28 cellular contexts compared by ENCODE assay signal in the genomic region with DNA sequence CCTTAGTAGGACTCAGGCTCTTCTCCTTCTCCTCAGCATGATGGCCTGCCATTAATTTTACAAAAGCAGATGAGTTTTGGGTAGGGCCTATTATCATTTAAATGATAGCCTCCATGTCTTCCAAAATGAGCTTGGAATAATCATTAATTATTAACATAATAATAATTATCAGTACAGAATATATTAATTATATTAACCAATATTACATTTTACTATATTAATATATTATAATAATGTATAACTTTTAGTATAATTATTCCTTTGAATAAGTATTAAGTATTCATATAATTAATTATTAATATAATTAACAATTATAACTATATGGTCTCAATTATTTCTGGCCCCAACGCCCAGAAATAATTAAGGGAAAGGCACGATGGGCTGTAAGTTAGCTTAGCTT.
"Had no signal": no experiment of that assay in that cellular context is flagged by ENCODE, and none has a peak within 500 bp of the region (broad histone marks: within the 10 kb centered on the region; RNA-seq: fewer than 3 reads in every experiment).

No MANE protein-coding gene starts in this region.

- H3K36me3 Mint-ChIP-seq: naive B cell; neural progenitor cell; stimulated activated naive B cell treated with anti-CD40 and anti-IgM and Interleukin-4, amounts not matched to agents 10 μg/mL and 1 μg/mL and 100 μg/mL, for 72 hours had no signal

- H3K27me3 ChIP-seq: left lung, neural progenitor cell, neutrophil, right atrium auricular region, right lobe of liver, stomach, testis, thyroid gland, transverse colon, upper lobe of left lung, vagina had no signal

- H3K4me1 ChIP-seq: left lung, lower lobe of right lung, neural progenitor cell, right atrium auricular region, right lobe of liver, stomach, testis, thyroid gland, transverse colon, upper lobe of left lung, vagina had no signal

- H3K27ac ChIP-seq: left lung, lower lobe of right lung, neural progenitor cell, neutrophil, right atrium auricular region, right lobe of liver, stomach, testis, thyroid gland, transverse colon, upper lobe of left lung, vagina had no signal

- H3K4me3 Mint-ChIP-seq: mesothelial cell of epicardium; naive B cell; natural killer cell; nephron progenitor cell; neural progenitor cell; stimulated activated naive B cell treated with anti-CD40 and anti-IgM and Interleukin-4, amounts not matched to agents 10 μg/mL and 1 μg/mL and 100 μg/mL, for 72 hours had no signal

- DNase-seq: hippocampal formation; left colon; left lung; lower lobe of right lung; mammary epithelial cell; naive B cell; natural killer cell; nephron progenitor cell; occipital lobe; right lobe of liver; stimulated activated CD4-positive, alpha-beta T cell treated with anti-CD3 and anti-CD28 coated beads, Interleukin-12 subunit alpha, Interleukin-12 subunit beta, amount 100 ng/mL, for 4 hours; stimulated activated CD4-positive, alpha-beta T cell treated with anti-CD3 and anti-CD28 coated beads, Interleukin-15, amount 100 ng/mL, for 24 hours; stimulated activated CD4-positive, alpha-beta T cell treated with anti-CD3 and anti-CD28 coated beads, Interleukin-4, amount 100 ng/mL, for 24 hours; stimulated activated CD8-positive, alpha-beta memory T cell treated with anti-CD3 and anti-CD28 coated beads, Interleukin-4, amount 100 ng/mL, for 48 hours; stimulated activated naive B cell treated with anti-CD40 and anti-IgM and Interleukin-4, amounts not matched to agents 10 μg/mL and 1 μg/mL and 100 μg/mL, for 72 hours; stomach; thyroid gland; transverse colon; upper lobe of left lung had no signal

- H3K36me3 ChIP-seq: left lung, lower lobe of right lung, neural progenitor cell, neutrophil, right atrium auricular region, right lobe of liver, stomach, thyroid gland, transverse colon, upper lobe of left lung, vagina had no signal

- FAIRE-seq: keratinocyte had no signal

- H3K4me1 Mint-ChIP-seq: mesothelial cell of epicardium; naive B cell; natural killer cell; nephron progenitor cell; neural progenitor cell; stimulated activated naive B cell treated with anti-CD40 and anti-IgM and Interleukin-4, amounts not matched to agents 10 μg/mL and 1 μg/mL and 100 μg/mL, for 72 hours had no signal

- H3K27me3 Mint-ChIP-seq: naive B cell; progenitor cell of endocrine pancreas; stimulated activated naive B cell treated with anti-CD40 and anti-IgM and Interleukin-4, amounts not matched to agents 10 μg/mL and 1 μg/mL and 100 μg/mL, for 72 hours had no signal

- H3K27ac Mint-ChIP-seq: mesothelial cell of epicardium; naive B cell; natural killer cell; nephron progenitor cell; neural progenitor cell; progenitor cell of endocrine pancreas; stimulated activated naive B cell treated with anti-CD40 and anti-IgM and Interleukin-4, amounts not matched to agents 10 μg/mL and 1 μg/mL and 100 μg/mL, for 72 hours had no signal

- H3K4me3 ChIP-seq: left lung, lower lobe of right lung, neural progenitor cell, right atrium auricular region, right lobe of liver, stomach, testis, thyroid gland, transverse colon, upper lobe of left lung, vagina had no signal

- ATAC-seq: left colon; left lung; lower lobe of right lung; natural killer cell; right lobe of liver; stimulated activated naive B cell treated with anti-CD40 and anti-IgM and Interleukin-4, amounts not matched to agents 10 μg/mL and 1 μg/mL and 100 μg/mL, for 72 hours; stimulated activated naive CD8-positive, alpha-beta T cell treated with anti-CD3 and anti-CD28 coated beads, Interleukin-15, Interleukin-2, amounts not matched to agents 100 U/mL and 50 U/mL, for 24 hours had no signal

- H3K9me3 ChIP-seq: lower lobe of right lung, right lobe of liver, testis, thyroid gland, transverse colon, upper lobe of left lung, vagina had no signal
